ENCODE assay signal across 10 cellular contexts in genomic region chr6:17042422-17043147, GRCh38. TPM values are rescaled to one million over a fixed set of nuclear protein-coding genes. Genes with fewer than 3 reads are reported as not detected.
DNase-seq lines count a peak whose midpoint lies in the region; ATAC-seq and TF ChIP-seq lines count a peak whose summit lies in the region.
"Had no signal": no experiment of that assay in that cellular context is flagged by ENCODE, and none has a peak within 500 bp of the region (broad histone marks: within the 10 kb centered on the region; RNA-seq: fewer than 3 reads in every experiment).

No MANE protein-coding gene starts in this region.

- no peak for DNase-seq in BJ (ENCODE audit: low read depth)
- DNase-seq in NCI-H748 (lab: John Stamatoyannopoulos, UW; ENCODE audit: unreplicated experiment): peak; percentile 83
- no peak for DNase-seq in mesothelial cell of epicardium (ENCODE audit: low spot score in 2 of 2, unreplicated experiment in 2 of 2)
- no peak for DNase-seq in naive thymus-derived CD8-positive, alpha-beta T cell
- no peak for DNase-seq in T-cell
- DNase-seq: activated naive CD4-positive, alpha-beta T cell treated with anti-CD3 and anti-CD28 coated beads for 36 hours had no signal

- CTCF ChIA-PET in BJ (lab: Yijun Ruan, JAX): interaction anchor here (1.1 kb wide), 1 partner anchor 57 kb away, joined by 4 read pairs; no protein-coding TSS in a partner anchor
- CTCF ChIA-PET in T-cell (lab: Charles Lee): no interaction called here

- peak; percentile 83 for ATAC-seq in esophagus mucosa
- no peak for ATAC-seq in naive thymus-derived CD8-positive, alpha-beta T cell
- ATAC-seq in HG03432 (IDR thresholded peaks at IDR 0.05; ENCODE audit: unreplicated experiment): no peak
- no peak for ATAC-seq in GM19452 (IDR thresholded peaks at IDR 0.05; ENCODE audit: unreplicated experiment)
- ATAC-seq in T-cell (replicated peaks in 1 of 4): no peak

- H3K4me1 Mint-ChIP-seq in mesothelial cell of epicardium (peaks cover 14% of the 10 kb centered on the region), T-cell (no peaks in the 10 kb centered on the region)
- H3K4me1 Mint-ChIP-seq in naive thymus-derived CD8-positive, alpha-beta T cell: no peaks in the 10 kb centered on the region
- H3K4me1 Mint-ChIP-seq: IgD-negative memory B cell had no signal

- no peaks in the 10 kb centered on the region for H3K27me3 ChIP-seq in BJ (ENCODE audit: control insufficient read depth, insufficient read depth, low read length)

- H3K36me3 ChIP-seq in BJ (ENCODE audit: control insufficient read depth, insufficient read depth, low read length): no peaks in the 10 kb centered on the region

- H3K27me3 Mint-ChIP-seq in mesothelial cell of epicardium (ENCODE audit: low read depth) (peaks cover 4% of the 10 kb centered on the region), T-cell (peaks cover 29 to 38% of the 10 kb centered on the region in 2 donors)
- peaks cover 13 to 53% (median 19%) of the 10 kb centered on the region in 5 donors for H3K27me3 Mint-ChIP-seq in naive thymus-derived CD8-positive, alpha-beta T cell

- no peak overlapping the region for H3K4me3 ChIP-seq in BJ (ENCODE audit: low read depth, low read length)

- peak; percentile 48; the same call in 1 of the 2 replicates for TF ChIP-seq CTCF in BJ (IDR thresholded peaks at IDR 0.05; ENCODE audit: insufficient read depth, low read depth, low read length)
- TF ChIP-seq CTCF in mesothelial cell of epicardium (IDR thresholded peaks at IDR 0.05; ENCODE audit: unreplicated experiment): no peak

- H3K27ac Mint-ChIP-seq in mesothelial cell of epicardium: peak overlapping the region; percentile 85
- H3K27ac Mint-ChIP-seq in naive thymus-derived CD8-positive, alpha-beta T cell: no peak overlapping the region
- no peak overlapping the region for H3K27ac Mint-ChIP-seq in T-cell
- H3K27ac Mint-ChIP-seq: activated naive CD4-positive, alpha-beta T cell treated with anti-CD3 and anti-CD28 coated beads for 36 hours; IgD-negative memory B cell had no signal

- H3K36me3 Mint-ChIP-seq in mesothelial cell of epicardium (no peaks in the 10 kb centered on the region), T-cell (no peaks in the 10 kb centered on the region)
- no peaks in the 10 kb centered on the region for H3K36me3 Mint-ChIP-seq in naive thymus-derived CD8-positive, alpha-beta T cell

- peak overlapping the region; percentile 36 for H3K4me3 Mint-ChIP-seq in mesothelial cell of epicardium
- H3K4me3 Mint-ChIP-seq in naive thymus-derived CD8-positive, alpha-beta T cell: no peak overlapping the region
- no peak overlapping the region for H3K4me3 Mint-ChIP-seq in T-cell
- H3K4me3 Mint-ChIP-seq: activated naive CD4-positive, alpha-beta T cell treated with anti-CD3 and anti-CD28 coated beads for 36 hours; IgD-negative memory B cell had no signal

- H3K9me3 Mint-ChIP-seq in mesothelial cell of epicardium: peaks cover 8% of the 10 kb centered on the region
- H3K9me3 Mint-ChIP-seq in naive thymus-derived CD8-positive, alpha-beta T cell: peaks cover 0 to 12% (median 0%) of the 10 kb centered on the region in 9 donors
- peaks cover 0 to 7% (median 0%) of the 10 kb centered on the region in 3 donors for H3K9me3 Mint-ChIP-seq in T-cell

- POLR2A ChIA-PET in BJ (lab: Charles Lee) (no interaction called here), T-cell (lab: Charles Lee) (no interaction called here)
- POLR2A ChIA-PET in naive thymus-derived CD8-positive, alpha-beta T cell (lab: Charles Lee): no interaction called here

RNA-seq across cellular contexts. Expression of gene STMND1, which starts 59.3 kb away (rescaled TPM):
- 0.05 and 0.16 TPM in 2 replicates for polyA plus RNA-seq in BJ (2011; rRNA removed)
- not detected in 2 replicates for polyA minus RNA-seq in BJ (2011; rRNA and poly(A)+ RNA removed)
- not detected for total RNA-seq in esophagus mucosa
- 0.34 to 0.38 TPM in 2 of 3 replicates, not detected in the other for total RNA-seq in mesothelial cell of epicardium
- not detected for total RNA-seq in naive thymus-derived CD8-positive, alpha-beta T cell
- polyA plus RNA-seq in naive thymus-derived CD8-positive, alpha-beta T cell: not detected
- total RNA-seq in T-cell: not detected
- total RNA-seq: activated naive CD4-positive, alpha-beta T cell treated with anti-CD3 and anti-CD28 coated beads for 36 hours had no signal
- polyA plus RNA-seq: IgD-negative memory B cell had no signal
